ENCODE assay signal across 1 cellular context in the genomic region with DNA sequence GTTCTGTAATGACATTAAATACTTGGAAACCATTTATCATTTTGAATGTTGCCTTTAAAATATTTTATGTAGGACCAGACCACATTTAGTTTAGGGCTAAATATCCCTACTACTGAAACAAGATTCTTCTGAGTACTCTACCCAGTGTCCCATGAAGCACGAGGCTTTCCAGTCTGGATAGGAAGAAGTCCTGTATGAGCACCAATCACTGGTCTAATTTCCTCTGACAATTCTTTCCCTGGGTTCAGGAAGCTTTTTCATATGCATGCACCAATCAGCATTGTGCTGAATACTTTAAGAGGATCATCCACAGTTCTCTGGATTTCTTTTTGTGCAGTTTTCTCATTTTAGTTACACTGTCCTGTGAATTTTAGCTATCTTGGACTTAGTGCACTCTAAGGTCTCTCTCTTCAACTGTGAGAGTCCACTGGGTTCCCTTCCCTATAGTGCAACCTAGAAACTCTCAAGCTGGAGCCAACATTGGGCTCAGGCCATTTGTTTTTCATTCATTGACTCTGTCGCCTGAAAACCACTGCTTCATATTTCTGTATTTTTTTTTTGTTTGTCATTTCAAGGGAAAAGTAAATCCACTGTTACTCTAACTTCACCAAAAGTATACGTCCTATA.
TF ChIP-seq lines count a peak whose summit lies in the region.

No MANE protein-coding gene starts in this region.

TF ChIP-seq in GM12878, 131 proteins besides CTCF, POLR2A, EP300 and RAD21:
- TF ChIP-seq BHLHE40 (IDR thresholded peaks at IDR 0.05; ENCODE audit: borderline replicate concordance in 1 of 2, low read depth in 2 of 2, low read length in 1 of 2) (no peak), TCF7 (IDR thresholded peaks at IDR 0.05; ENCODE audit: borderline replicate concordance) (no peak), BACH1 (IDR thresholded peaks at IDR 0.05; ENCODE audit: borderline replicate concordance) (no peak), MTA2 (IDR thresholded peaks at IDR 0.05; ENCODE audit: low read depth) (no peak), MXI1 (IDR thresholded peaks at IDR 0.05; ENCODE audit: low read depth, low read length) (no peak), POLR2AphosphoS2 (IDR thresholded peaks at IDR 0.05; ENCODE audit: low read depth, low read length) (no peak), TARDBP (IDR thresholded peaks at IDR 0.05; ENCODE audit: borderline replicate concordance) (no peak), FOXK2 (IDR thresholded peaks at IDR 0.05) (no peak), IKZF1 (conservative IDR thresholded peaks at IDR 0.05) (no peak), TCF12 (IDR thresholded peaks at IDR 0.05; ENCODE audit: low read depth, low read length) (no peak)
- TF ChIP-seq, protein P1, sequence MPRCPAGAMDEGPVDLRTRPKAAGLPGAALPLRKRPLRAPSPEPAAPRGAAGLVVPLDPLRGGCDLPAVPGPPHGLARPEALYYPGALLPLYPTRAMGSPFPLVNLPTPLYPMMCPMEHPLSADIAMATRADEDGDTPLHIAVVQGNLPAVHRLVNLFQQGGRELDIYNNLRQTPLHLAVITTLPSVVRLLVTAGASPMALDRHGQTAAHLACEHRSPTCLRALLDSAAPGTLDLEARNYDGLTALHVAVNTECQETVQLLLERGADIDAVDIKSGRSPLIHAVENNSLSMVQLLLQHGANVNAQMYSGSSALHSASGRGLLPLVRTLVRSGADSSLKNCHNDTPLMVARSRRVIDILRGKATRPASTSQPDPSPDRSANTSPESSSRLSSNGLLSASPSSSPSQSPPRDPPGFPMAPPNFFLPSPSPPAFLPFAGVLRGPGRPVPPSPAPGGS (IDR thresholded peaks at IDR 0.05; ENCODE audit: borderline replicate concordance, insufficient read depth, low read depth, low read length, poor library complexity, severe bottlenecking), result no peak
- TF ChIP-seq, protein P2, sequence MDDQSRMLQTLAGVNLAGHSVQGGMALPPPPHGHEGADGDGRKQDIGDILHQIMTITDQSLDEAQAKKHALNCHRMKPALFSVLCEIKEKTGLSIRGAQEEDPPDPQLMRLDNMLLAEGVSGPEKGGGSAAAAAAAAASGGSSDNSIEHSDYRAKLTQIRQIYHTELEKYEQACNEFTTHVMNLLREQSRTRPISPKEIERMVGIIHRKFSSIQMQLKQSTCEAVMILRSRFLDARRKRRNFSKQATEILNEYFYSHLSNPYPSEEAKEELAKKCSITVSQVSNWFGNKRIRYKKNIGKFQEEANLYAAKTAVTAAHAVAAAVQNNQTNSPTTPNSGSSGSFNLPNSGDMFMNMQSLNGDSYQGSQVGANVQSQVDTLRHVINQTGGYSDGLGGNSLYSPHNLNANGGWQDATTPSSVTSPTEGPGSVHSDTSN (IDR thresholded peaks at IDR 0.05; ENCODE audit: insufficient replicate concordance, low read depth, low read length), result no peak
- TF ChIP-seq, protein P3, sequence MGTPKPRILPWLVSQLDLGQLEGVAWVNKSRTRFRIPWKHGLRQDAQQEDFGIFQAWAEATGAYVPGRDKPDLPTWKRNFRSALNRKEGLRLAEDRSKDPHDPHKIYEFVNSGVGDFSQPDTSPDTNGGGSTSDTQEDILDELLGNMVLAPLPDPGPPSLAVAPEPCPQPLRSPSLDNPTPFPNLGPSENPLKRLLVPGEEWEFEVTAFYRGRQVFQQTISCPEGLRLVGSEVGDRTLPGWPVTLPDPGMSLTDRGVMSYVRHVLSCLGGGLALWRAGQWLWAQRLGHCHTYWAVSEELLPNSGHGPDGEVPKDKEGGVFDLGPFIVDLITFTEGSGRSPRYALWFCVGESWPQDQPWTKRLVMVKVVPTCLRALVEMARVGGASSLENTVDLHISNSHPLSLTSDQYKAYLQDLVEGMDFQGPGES (IDR thresholded peaks at IDR 0.05), result no peak
- TF ChIP-seq, protein P4, sequence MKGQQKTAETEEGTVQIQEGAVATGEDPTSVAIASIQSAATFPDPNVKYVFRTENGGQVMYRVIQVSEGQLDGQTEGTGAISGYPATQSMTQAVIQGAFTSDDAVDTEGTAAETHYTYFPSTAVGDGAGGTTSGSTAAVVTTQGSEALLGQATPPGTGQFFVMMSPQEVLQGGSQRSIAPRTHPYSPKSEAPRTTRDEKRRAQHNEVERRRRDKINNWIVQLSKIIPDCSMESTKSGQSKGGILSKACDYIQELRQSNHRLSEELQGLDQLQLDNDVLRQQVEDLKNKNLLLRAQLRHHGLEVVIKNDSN (IDR thresholded peaks at IDR 0.05; ENCODE audit: borderline replicate concordance, extremely low read length, insufficient read depth, low read depth, low read length), result no peak
- TF ChIP-seq, protein P5, sequence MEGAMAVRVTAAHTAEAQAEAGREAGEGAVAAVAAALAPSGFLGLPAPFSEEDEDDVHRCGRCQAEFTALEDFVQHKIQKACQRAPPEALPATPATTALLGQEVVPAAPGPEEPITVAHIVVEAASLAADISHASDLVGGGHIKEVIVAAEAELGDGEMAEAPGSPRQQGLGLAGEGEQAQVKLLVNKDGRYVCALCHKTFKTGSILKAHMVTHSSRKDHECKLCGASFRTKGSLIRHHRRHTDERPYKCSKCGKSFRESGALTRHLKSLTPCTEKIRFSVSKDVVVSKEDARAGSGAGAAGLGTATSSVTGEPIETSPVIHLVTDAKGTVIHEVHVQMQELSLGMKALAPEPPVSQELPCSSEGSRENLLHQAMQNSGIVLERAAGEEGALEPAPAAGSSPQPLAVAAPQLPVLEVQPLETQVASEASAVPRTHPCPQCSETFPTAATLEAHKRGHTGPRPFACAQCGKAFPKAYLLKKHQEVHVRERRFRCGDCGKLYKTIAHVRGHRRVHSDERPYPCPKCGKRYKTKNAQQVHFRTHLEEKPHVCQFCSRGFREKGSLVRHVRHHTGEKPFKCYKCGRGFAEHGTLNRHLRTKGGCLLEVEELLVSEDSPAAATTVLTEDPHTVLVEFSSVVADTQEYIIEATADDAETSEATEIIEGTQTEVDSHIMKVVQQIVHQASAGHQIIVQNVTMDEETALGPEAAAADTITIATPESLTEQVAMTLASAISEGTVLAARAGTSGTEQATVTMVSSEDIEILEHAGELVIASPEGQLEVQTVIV (IDR thresholded peaks at IDR 0.05; ENCODE audit: borderline replicate concordance, partially characterized antibody), result no peak
- TF ChIP-seq, protein P6, sequence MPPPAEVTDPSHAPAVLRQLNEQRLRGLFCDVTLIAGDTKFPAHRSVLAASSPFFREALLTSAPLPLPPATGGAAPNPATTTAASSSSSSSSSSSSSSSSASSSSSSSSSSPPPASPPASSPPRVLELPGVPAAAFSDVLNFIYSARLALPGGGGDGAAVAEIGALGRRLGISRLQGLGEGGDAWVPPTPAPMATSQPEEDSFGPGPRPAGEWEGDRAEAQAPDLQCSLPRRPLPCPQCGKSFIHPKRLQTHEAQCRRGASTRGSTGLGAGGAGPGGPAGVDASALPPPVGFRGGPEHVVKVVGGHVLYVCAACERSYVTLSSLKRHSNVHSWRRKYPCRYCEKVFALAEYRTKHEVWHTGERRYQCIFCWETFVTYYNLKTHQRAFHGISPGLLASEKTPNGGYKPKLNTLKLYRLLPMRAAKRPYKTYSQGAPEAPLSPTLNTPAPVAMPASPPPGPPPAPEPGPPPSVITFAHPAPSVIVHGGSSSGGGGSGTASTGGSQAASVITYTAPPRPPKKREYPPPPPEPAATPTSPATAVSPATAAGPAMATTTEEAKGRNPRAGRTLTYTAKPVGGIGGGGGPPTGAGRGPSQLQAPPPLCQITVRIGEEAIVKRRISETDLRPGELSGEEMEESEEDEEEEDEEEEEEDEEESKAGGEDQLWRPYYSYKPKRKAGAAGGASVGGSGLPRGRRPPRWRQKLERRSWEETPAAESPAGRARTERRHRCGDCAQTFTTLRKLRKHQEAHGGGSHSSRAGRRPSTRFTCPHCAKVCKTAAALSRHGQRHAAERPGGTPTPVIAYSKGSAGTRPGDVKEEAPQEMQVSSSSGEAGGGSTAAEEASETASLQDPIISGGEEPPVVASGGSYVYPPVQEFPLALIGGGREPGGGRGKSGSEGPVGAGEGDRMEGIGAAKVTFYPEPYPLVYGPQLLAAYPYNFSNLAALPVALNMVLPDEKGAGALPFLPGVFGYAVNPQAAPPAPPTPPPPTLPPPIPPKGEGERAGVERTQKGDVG (CRISPR knock-in tag; IDR thresholded peaks at IDR 0.05), result no peak
